In genomic region chr10:33330543-33331019, GRCh38 we compare ENCODE assay signal across 8 cellular contexts. TPM values are rescaled to one million over a fixed set of nuclear protein-coding genes. Genes with fewer than 3 reads are reported as not detected.
A peak's percentile ranks its signal among the peaks of the same experiment; 100 is the strongest.
DNase-seq lines count a peak whose midpoint lies in the region; ATAC-seq and TF ChIP-seq lines count a peak whose summit lies in the region.

No MANE protein-coding gene starts in this region.

- no peaks in the 10 kb centered on the region for H3K9me2 ChIP-seq in PC-9 (ENCODE audit: insufficient read depth)

- H4K20me1 ChIP-seq in PC-9 (ENCODE audit: insufficient read depth), result no peaks in the 10 kb centered on the region; the same call in 1 of the 2 replicates

- no peaks in the 10 kb centered on the region for H3K9me3 Mint-ChIP-seq in nephron
- H3K9me3 Mint-ChIP-seq in stimulated activated naive B cell treated with anti-CD40 and anti-IgM and Interleukin-4, amounts not matched to agents 10 μg/mL and 1 μg/mL and 100 μg/mL, for 72 hours, result no peaks in the 10 kb centered on the region

- peak overlapping the region; percentile 91 for H3K4me2 ChIP-seq in PC-9

- H3K27me3 Mint-ChIP-seq in nephron (ENCODE audit: low read depth), result no peaks in the 10 kb centered on the region
- H3K27me3 Mint-ChIP-seq in stimulated activated naive B cell treated with anti-CD40 and anti-IgM and Interleukin-4, amounts not matched to agents 10 μg/mL and 1 μg/mL and 100 μg/mL, for 72 hours, result peaks cover 44 to 51% of the 10 kb centered on the region in 2 donors

- peak overlapping the region; percentile 28; the same call in 1 of the 2 replicates for H3K27ac ChIP-seq in PC-9

- H3K4me1 ChIP-seq in PC-9 (replicated peaks; ENCODE audit: insufficient read depth), result peaks cover 57% of the 10 kb centered on the region

- TF ChIP-seq CTCF in PC-9 (conservative IDR thresholded peaks at IDR 0.05) (peak; percentile 80), nephron (IDR thresholded peaks at IDR 0.05; ENCODE audit: unreplicated experiment in 3 of 3) (peak; percentile 88 to 91 (median 91))

- no TSS peak for BruUV-seq in PC-9 (replicated peaks; lab: Mats Ljungman, UMichigan)

- H3K4me1 Mint-ChIP-seq in nephron, result peaks cover 36% of the 10 kb centered on the region
- H3K4me1 Mint-ChIP-seq in stimulated activated naive B cell treated with anti-CD40 and anti-IgM and Interleukin-4, amounts not matched to agents 10 μg/mL and 1 μg/mL and 100 μg/mL, for 72 hours, result peaks cover 7 to 19% of the 10 kb centered on the region in 2 donors

- peaks cover 56% of the 10 kb centered on the region for H3K36me3 ChIP-seq in PC-9 (ENCODE audit: low read depth)

- H3K27ac Mint-ChIP-seq in nephron, result peak overlapping the region; percentile 64 to 98 (median 98)
- no peak overlapping the region for H3K27ac Mint-ChIP-seq in stimulated activated naive B cell treated with anti-CD40 and anti-IgM and Interleukin-4, amounts not matched to agents 10 μg/mL and 1 μg/mL and 100 μg/mL, for 72 hours

- H3K9me3 ChIP-seq in PC-9 (ENCODE audit: insufficient read depth, low read depth), result no peaks in the 10 kb centered on the region

- H2AFZ ChIP-seq in PC-9, result peak overlapping the region; percentile 43; the same call in 1 of the 2 replicates

- intact Hi-C loops in PC-9 (cut with micrococcal nuclease; ENCODE audit: unreplicated experiment), result loop anchor here (1.0 to 10.0 kb wide), 10 partner anchors 58 to 1662 kb away; no protein-coding TSS in a partner anchor

- peak overlapping the region; percentile 88 to 97 (median 92) for H3K4me3 Mint-ChIP-seq in nephron
- no peak overlapping the region for H3K4me3 Mint-ChIP-seq in stimulated activated naive B cell treated with anti-CD40 and anti-IgM and Interleukin-4, amounts not matched to agents 10 μg/mL and 1 μg/mL and 100 μg/mL, for 72 hours

- peak overlapping the region; percentile 92 for H3K4me3 ChIP-seq in PC-9

- peaks cover 63% of the 10 kb centered on the region for H3K36me3 Mint-ChIP-seq in nephron (ENCODE audit: low read depth)
- H3K36me3 Mint-ChIP-seq in stimulated activated naive B cell treated with anti-CD40 and anti-IgM and Interleukin-4, amounts not matched to agents 10 μg/mL and 1 μg/mL and 100 μg/mL, for 72 hours, result no peaks in the 10 kb centered on the region

- POLR2A ChIA-PET in PC-9 (lab: Charles Lee; ENCODE audit: unreplicated experiment), result no interaction called here

- CTCF ChIA-PET in PC-9 (lab: Charles Lee), result interaction anchor here (0.7 kb wide), 1 partner anchor 134 kb away, joined by 4 read pairs; no protein-coding TSS in a partner anchor

- no peaks in the 10 kb centered on the region for H3K27me3 ChIP-seq in PC-9 (ENCODE audit: insufficient read depth, low read depth)

- peaks cover 87% of the 10 kb centered on the region for H3K79me2 ChIP-seq in PC-9 (ENCODE audit: low read depth)

- DNase-seq in NCI-H2171 treated with DMSO at 0.1 percent for 48 hours (lab: John Stamatoyannopoulos, UW) (peak; percentile 58), NCI-H2171 (lab: John Stamatoyannopoulos, UW) (no peak), HuH-7 (ENCODE audit: low spot score) (peak; percentile 76), PC-9 (peak; percentile 54 to 79), fibroblast of gingiva (ENCODE audit: low read depth) (peak; percentile 79)
- DNase-seq in activated T-cell treated with anti-CD3 and anti-CD28 coated beads, Interleukin-2, amount 50 U/mL, for 48 hours, result peak; percentile 85
- no peak for DNase-seq in stimulated activated naive B cell treated with anti-CD40 and anti-IgM and Interleukin-4, amounts not matched to agents 10 μg/mL and 1 μg/mL and 100 μg/mL, for 72 hours

- no peaks in the 10 kb centered on the region for H3F3A ChIP-seq in PC-9 (ENCODE audit: insufficient read depth, low read depth)

- peak; percentile 69 to 73 for ATAC-seq in stimulated activated naive B cell treated with anti-CD40 and anti-IgM and Interleukin-4, amounts not matched to agents 10 μg/mL and 1 μg/mL and 100 μg/mL, for 72 hours (replicated peaks)

RNA-seq across cellular contexts. Expression of gene NRP1, which starts 3.9 kb away (rescaled TPM):
- total RNA-seq in PC-9 (2021), result 21.7 and 30.5 TPM in 2 replicates

Comparison
In these comparisons a context has a peak if more than half of its experiments do, and no peak if none do; other contexts are left out.
1. DNase-seq: peak in NCI-H2171 treated with DMSO at 0.1 percent for 48 hours (single experiment), HuH-7 (single experiment), PC-9 (2 of 2), activated T-cell treated with anti-CD3 and anti-CD28 coated beads, Interleukin-2, amount 50 U/mL, for 48 hours (2 of 2) and fibroblast of gingiva (single experiment); none in NCI-H2171 (single experiment) and stimulated activated naive B cell treated with anti-CD40 and anti-IgM and Interleukin-4, amounts not matched to agents 10 μg/mL and 1 μg/mL and 100 μg/mL, for 72 hours (single experiment).
2. H3K4me3 Mint-ChIP-seq: peak in nephron (3 of 3); none in stimulated activated naive B cell treated with anti-CD40 and anti-IgM and Interleukin-4, amounts not matched to agents 10 μg/mL and 1 μg/mL and 100 μg/mL, for 72 hours (0 of 2).